ENCODE assay signal across 22 cellular contexts in genomic region chr4:27490315-27490714, GRCh38.
"Had no signal": no experiment of that assay in that cellular context is flagged by ENCODE, and none has a peak within 500 bp of the region (broad histone marks: within the 10 kb centered on the region; RNA-seq: fewer than 3 reads in every experiment).

No MANE protein-coding gene starts in this region.

- H3K4me3 Mint-ChIP-seq: activated CD8-positive, alpha-beta T cell treated with anti-CD3 and anti-CD28 coated beads, Interleukin-2, amount 10 ng/mL, durations not matched to agents 7 days and 5 days; activated naive CD8-positive, alpha-beta T cell treated with anti-CD3 and anti-CD28 coated beads, Interleukin-2, amount 10 ng/mL, durations not matched to agents 7 days and 5 days; T-cell had no signal

- DNase-seq: activated CD4-positive, alpha-beta T cell treated with anti-CD3 and anti-CD28 coated beads for 4 hours; activated CD4-positive, alpha-beta T cell treated with anti-CD3 and anti-CD28 coated beads, Interleukin-2, amount 50 U/mL, for 4 hours; activated CD8-positive, alpha-beta memory T cell treated with anti-CD3 and anti-CD28 coated beads, Interleukin-2, amount 50 U/mL, for 48 hours; activated CD8-positive, alpha-beta T cell treated with anti-CD3 and anti-CD28 coated beads, Interleukin-2, amount 10 ng/mL, durations not matched to agents 7 days and 5 days; activated naive CD4-positive, alpha-beta T cell treated with anti-CD3 and anti-CD28 coated beads, Interleukin-2, amount 50 U/mL, for 16 hours; activated naive CD8-positive, alpha-beta T cell treated with anti-CD3 and anti-CD28 coated beads, Interleukin-2, amount 10 ng/mL, durations not matched to agents 7 days and 5 days; activated T-cell treated with anti-CD3 and anti-CD28 coated beads, Interleukin-2, amount 50 U/mL, for 1 hour; adrenal gland; anterior cingulate cortex; Karpas-422; MM.1S; NCI-H146; NCI-H187 treated with DMSO at 0.1 percent for 48 hours; NCI-H2081 treated with DMSO at 0.1 percent for 48 hours; NCI-H345; NCI-H510A treated with DMSO at 0.1 percent for 48 hours; SIG-M5; T-cell; T-helper 2 cell; T1000; WERI-Rb-1 had no signal

- H3K27me3 Mint-ChIP-seq: activated naive CD8-positive, alpha-beta T cell treated with anti-CD3 and anti-CD28 coated beads, Interleukin-2, amount 10 ng/mL, durations not matched to agents 7 days and 5 days; T-cell had no signal

- H3K4me1 ChIP-seq: adrenal gland had no signal

- H3K4me1 Mint-ChIP-seq: activated naive CD8-positive, alpha-beta T cell treated with anti-CD3 and anti-CD28 coated beads, Interleukin-2, amount 10 ng/mL, durations not matched to agents 7 days and 5 days; T-cell had no signal

- H3K27ac ChIP-seq: adrenal gland, WERI-Rb-1 had no signal

- H3K27ac Mint-ChIP-seq: activated CD8-positive, alpha-beta T cell treated with anti-CD3 and anti-CD28 coated beads, Interleukin-2, amount 10 ng/mL, durations not matched to agents 7 days and 5 days; activated naive CD8-positive, alpha-beta T cell treated with anti-CD3 and anti-CD28 coated beads, Interleukin-2, amount 10 ng/mL, durations not matched to agents 7 days and 5 days; T-cell had no signal

- H3K9me3 Mint-ChIP-seq: activated naive CD8-positive, alpha-beta T cell treated with anti-CD3 and anti-CD28 coated beads, Interleukin-2, amount 10 ng/mL, durations not matched to agents 7 days and 5 days had no signal

- H3K9me3 ChIP-seq: adrenal gland had no signal

- ATAC-seq: activated CD4-positive, CD25-positive, alpha-beta regulatory T cell treated with anti-CD3 and anti-CD28 coated beads, Interleukin-2, amount 50 U/mL, for 24 hours; activated CD8-positive, alpha-beta T cell treated with anti-CD3 and anti-CD28 coated beads, Interleukin-2, amount 10 ng/mL, durations not matched to agents 7 days and 5 days; T-cell had no signal

- H3K36me3 Mint-ChIP-seq: activated naive CD8-positive, alpha-beta T cell treated with anti-CD3 and anti-CD28 coated beads, Interleukin-2, amount 10 ng/mL, durations not matched to agents 7 days and 5 days; T-cell had no signal

- H3K27me3 ChIP-seq: adrenal gland had no signal

- H3K4me3 ChIP-seq: adrenal gland had no signal

- H3K36me3 ChIP-seq: adrenal gland, WERI-Rb-1 had no signal
